Comparison of ENCODE assay signal across 5 cellular contexts in the genomic region with DNA sequence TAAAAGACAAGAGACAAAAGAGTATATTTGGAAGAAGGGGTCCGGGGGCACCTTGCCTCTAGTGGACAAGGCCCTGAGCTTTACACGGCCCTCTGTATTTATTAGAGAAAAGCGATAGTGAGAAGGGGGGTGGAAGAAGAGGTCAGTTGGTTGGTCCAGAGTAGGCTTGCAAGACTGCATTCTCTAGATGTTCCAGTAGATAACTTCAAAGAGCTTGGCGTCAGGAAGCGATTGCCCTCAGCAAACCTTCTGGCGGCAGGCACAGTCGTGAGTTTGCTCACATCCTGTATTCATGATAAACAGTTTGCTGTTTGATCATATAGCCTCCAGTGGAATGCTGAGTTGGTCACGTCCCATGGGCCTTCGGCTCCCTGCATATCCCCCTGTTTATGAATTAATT. TPM values are rescaled to one million over a fixed set of nuclear protein-coding genes. Genes with fewer than 3 reads are reported as not detected.
"Had no signal": no experiment of that assay in that cellular context is flagged by ENCODE, and none has a peak within 500 bp of the region (broad histone marks: within the 10 kb centered on the region; RNA-seq: fewer than 3 reads in every experiment).

No MANE protein-coding gene starts in this region.

RNA-seq across cellular contexts. Expression of gene FPR3, which starts 9.8 kb away (rescaled TPM):
- total RNA-seq: activated naive CD4-positive, alpha-beta T cell treated with anti-CD3 and anti-CD28 coated beads for 36 hours; activated T-cell treated with anti-CD3 and anti-CD28 coated beads, Interleukin-2, amount 50 U/mL, for 4 hours; mesothelial cell of epicardium; natural killer cell treated with Interleukin-12 subunit alpha and Interleukin-12 subunit beta and Interleukin-15 and Interleukin-18, amount 100 ng/mL, for 72 hours; T-helper 2 cell treated with Interferon-gamma antibody and Interleukin-4, amounts not matched to agents 100 ng/mL and 5 ng/mL, for 36 hours had no signal

RNA-seq across cellular contexts. Expression of gene FPR2, which starts 43.8 kb away (rescaled TPM):
- total RNA-seq: activated naive CD4-positive, alpha-beta T cell treated with anti-CD3 and anti-CD28 coated beads for 36 hours; activated T-cell treated with anti-CD3 and anti-CD28 coated beads, Interleukin-2, amount 50 U/mL, for 4 hours; mesothelial cell of epicardium; T-helper 2 cell treated with Interferon-gamma antibody and Interleukin-4, amounts not matched to agents 100 ng/mL and 5 ng/mL, for 36 hours had no signal

RNA-seq across cellular contexts. Expression of gene FPR1, which starts 53.1 kb away (rescaled TPM):
- total RNA-seq: activated naive CD4-positive, alpha-beta T cell treated with anti-CD3 and anti-CD28 coated beads for 36 hours; activated T-cell treated with anti-CD3 and anti-CD28 coated beads, Interleukin-2, amount 50 U/mL, for 4 hours; mesothelial cell of epicardium; T-helper 2 cell treated with Interferon-gamma antibody and Interleukin-4, amounts not matched to agents 100 ng/mL and 5 ng/mL, for 36 hours had no signal
